Comparison of ENCODE assay signal across 14 cellular contexts in genomic region chr1:203167913-203168200, GRCh38. TPM values are rescaled to one million over a fixed set of nuclear protein-coding genes. Genes with fewer than 3 reads are reported as not detected.
DNase-seq lines count a peak whose midpoint lies in the region; ATAC-seq and TF ChIP-seq lines count a peak whose summit lies in the region.
"Had no signal": no experiment of that assay in that cellular context is flagged by ENCODE, and none has a peak within 500 bp of the region (broad histone marks: within the 10 kb centered on the region; RNA-seq: fewer than 3 reads in every experiment).

No MANE protein-coding gene starts in this region.

- CTCF ChIA-PET in activated CD4-positive, alpha-beta memory T cell treated with anti-CD3 and anti-CD28 coated beads, Interleukin-2, amount 10 ng/mL, durations not matched to agents 7 days and 5 days (lab: Charles Lee): no interaction called here

- no peaks in the 10 kb centered on the region for H3K36me3 Mint-ChIP-seq in activated T-helper 17 cell treated with anti-CD3 and anti-CD28 coated beads, Interleukin-2, amount 50 U/mL, for 72 hours (ENCODE audit: low read depth)
- no peaks in the 10 kb centered on the region for H3K36me3 Mint-ChIP-seq in activated CD4-positive, alpha-beta memory T cell treated with anti-CD3 and anti-CD28 coated beads, Interleukin-2, amount 10 ng/mL, durations not matched to agents 7 days and 5 days (ENCODE audit: low read depth)
- H3K36me3 Mint-ChIP-seq: CD8-positive, alpha-beta T cell; IgD-negative memory B cell had no signal

- no peak overlapping the region for H3K4me3 ChIP-seq in BLaER1 treated with 17β-estradiol and CSF1 and Interleukin-3, amounts not matched to agents 10 nM and 100 nM
- no peak overlapping the region for H3K4me3 ChIP-seq in H7 (ENCODE audit: insufficient read depth, low read depth, low read length)
- H3K4me3 ChIP-seq in dorsolateral prefrontal cortex: no peak overlapping the region
- H3K4me3 ChIP-seq: GM23248 had no signal

- peaks cover 11% of the 10 kb centered on the region for H3K27me3 Mint-ChIP-seq in activated T-helper 17 cell treated with anti-CD3 and anti-CD28 coated beads, Interleukin-2, amount 50 U/mL, for 72 hours
- H3K27me3 Mint-ChIP-seq in activated CD4-positive, alpha-beta memory T cell treated with anti-CD3 and anti-CD28 coated beads, Interleukin-2, amount 10 ng/mL, durations not matched to agents 7 days and 5 days: peaks cover 12% of the 10 kb centered on the region

- no peak for ATAC-seq in activated T-helper 17 cell treated with anti-CD3 and anti-CD28 coated beads, Interleukin-2, amount 50 U/mL, for 72 hours (replicated peaks)
- ATAC-seq: CD8-positive, alpha-beta T cell had no signal

- no peak overlapping the region for H3K4me3 Mint-ChIP-seq in activated T-helper 17 cell treated with anti-CD3 and anti-CD28 coated beads, Interleukin-2, amount 50 U/mL, for 72 hours
- H3K4me3 Mint-ChIP-seq in activated CD4-positive, alpha-beta memory T cell treated with anti-CD3 and anti-CD28 coated beads, Interleukin-2, amount 10 ng/mL, durations not matched to agents 7 days and 5 days: no peak overlapping the region
- H3K4me3 Mint-ChIP-seq: B cell; CD8-positive, alpha-beta T cell; IgD-negative memory B cell had no signal

- intact Hi-C loops in dorsolateral prefrontal cortex (cut with DNase I): no loop called here

- peaks cover 34 to 98% (median 76%) of the 10 kb centered on the region in 10 experiments for H3K4me1 ChIP-seq in BLaER1 treated with 17β-estradiol and CSF1 and Interleukin-3, amounts not matched to agents 10 nM and 100 nM

- H3K4me1 Mint-ChIP-seq in activated T-helper 17 cell treated with anti-CD3 and anti-CD28 coated beads, Interleukin-2, amount 50 U/mL, for 72 hours: no peaks in the 10 kb centered on the region
- peaks cover 5% of the 10 kb centered on the region for H3K4me1 Mint-ChIP-seq in activated CD4-positive, alpha-beta memory T cell treated with anti-CD3 and anti-CD28 coated beads, Interleukin-2, amount 10 ng/mL, durations not matched to agents 7 days and 5 days
- H3K4me1 Mint-ChIP-seq: IgD-negative memory B cell had no signal

- no peak overlapping the region for H3K9ac ChIP-seq in BLaER1 treated with 17β-estradiol and CSF1 and Interleukin-3, amounts not matched to agents 10 nM and 100 nM
- H3K9ac ChIP-seq: GM23248 had no signal

- H3K27ac Mint-ChIP-seq in activated T-helper 17 cell treated with anti-CD3 and anti-CD28 coated beads, Interleukin-2, amount 50 U/mL, for 72 hours: no peak overlapping the region
- no peak overlapping the region for H3K27ac Mint-ChIP-seq in activated CD4-positive, alpha-beta memory T cell treated with anti-CD3 and anti-CD28 coated beads, Interleukin-2, amount 10 ng/mL, durations not matched to agents 7 days and 5 days
- H3K27ac Mint-ChIP-seq: B cell; CD8-positive, alpha-beta T cell had no signal

- POLR2A ChIA-PET in activated CD4-positive, alpha-beta memory T cell treated with anti-CD3 and anti-CD28 coated beads, Interleukin-2, amount 10 ng/mL, durations not matched to agents 7 days and 5 days (lab: Charles Lee): no interaction called here

- peak overlapping the region; percentile 20 to 70 (median 53); a peak in 19 of 22 replicates for H3K4me2 ChIP-seq in BLaER1 treated with 17β-estradiol and CSF1 and Interleukin-3, amounts not matched to agents 10 nM and 100 nM

- H3K27me3 ChIP-seq in BLaER1 treated with 17β-estradiol and CSF1 and Interleukin-3, amounts not matched to agents 10 nM and 100 nM: no peaks in the 10 kb centered on the region
- H3K27me3 ChIP-seq in H7 (ENCODE audit: control insufficient read depth, insufficient read depth, low read length) (no peaks in the 10 kb centered on the region), dorsolateral prefrontal cortex (no peaks in the 10 kb centered on the region)

- H3K9me3 Mint-ChIP-seq in activated T-helper 17 cell treated with anti-CD3 and anti-CD28 coated beads, Interleukin-2, amount 50 U/mL, for 72 hours: no peaks in the 10 kb centered on the region
- no peaks in the 10 kb centered on the region for H3K9me3 Mint-ChIP-seq in activated CD4-positive, alpha-beta memory T cell treated with anti-CD3 and anti-CD28 coated beads, Interleukin-2, amount 10 ng/mL, durations not matched to agents 7 days and 5 days
- H3K9me3 Mint-ChIP-seq: CD8-positive, alpha-beta T cell; IgD-negative memory B cell had no signal

- peaks cover 0 to 7% (median 0%) of the 10 kb centered on the region in 11 experiments; a peak in 5 of 22 replicates for H4K20me1 ChIP-seq in BLaER1 treated with 17β-estradiol and CSF1 and Interleukin-3, amounts not matched to agents 10 nM and 100 nM

- no peak overlapping the region for H3K27ac ChIP-seq in BLaER1 treated with 17β-estradiol and CSF1 and Interleukin-3, amounts not matched to agents 10 nM and 100 nM
- H3K27ac ChIP-seq in dorsolateral prefrontal cortex: peak overlapping the region in 33 of 59 donors; percentile 2 to 71 (median 46)
- H3K27ac ChIP-seq in substantia nigra (ENCODE audit: low read depth, low read length, poor library complexity, severe bottlenecking): peak overlapping the region; percentile 27
- H3K27ac ChIP-seq: GM23248 had no signal

- H3K36me3 ChIP-seq in BLaER1 treated with 17β-estradiol and CSF1 and Interleukin-3, amounts not matched to agents 10 nM and 100 nM: peaks cover 0 to 39% (median 0%) of the 10 kb centered on the region in 11 experiments; a peak in 7 of 22 replicates
- H3K36me3 ChIP-seq in H7 (replicated peaks; ENCODE audit: control insufficient read depth, insufficient read depth, low read length): no peaks in the 10 kb centered on the region

- no peak for TF ChIP-seq CTCF in dorsolateral prefrontal cortex (IDR thresholded peaks at IDR 0.05 in 54 of 56, conservative IDR thresholded peaks at IDR 0.05 in 2 of 56; ENCODE audit: low read depth in 1 of 56, partially characterized antibody in 56 of 56)

- DNase-seq in H7: peak; percentile 46
- DNase-seq in dorsolateral prefrontal cortex: peak in 2 of 10 donors; percentile 27 to 37
- no peak for DNase-seq in substantia nigra (lab: John Stamatoyannopoulos, UW)
- no peak for DNase-seq in amniotic stem cell (lab: John Stamatoyannopoulos, UW)
- DNase-seq in activated CD4-positive, alpha-beta memory T cell treated with anti-CD3 and anti-CD28 coated beads, Interleukin-2, amount 10 ng/mL, durations not matched to agents 7 days and 5 days: no peak
- DNase-seq: CD8-positive, alpha-beta T cell; HCEC 1CT; KBM-7 had no signal

- no peaks in the 10 kb centered on the region for H3K9me3 ChIP-seq in BLaER1 treated with 17β-estradiol and CSF1 and Interleukin-3, amounts not matched to agents 10 nM and 100 nM (replicated peaks in 1 of 11)

RNA-seq across cellular contexts. Expression of gene MYBPH, which starts 7.8 kb away (rescaled TPM):
- total RNA-seq in H7 (2014; rRNA removed; shearing (Covaris generic)): not detected in 2 replicates
- 1 to 10 TPM in 11 of 120 experiments, under 1 TPM in 54, not detected in 55; 0.24 to 4.4 (median 0.48) TPM for total RNA-seq in dorsolateral prefrontal cortex
- not detected for total RNA-seq in activated T-helper 17 cell treated with anti-CD3 and anti-CD28 coated beads, Interleukin-2, amount 50 U/mL, for 72 hours
- not detected for total RNA-seq in activated CD4-positive, alpha-beta memory T cell treated with anti-CD3 and anti-CD28 coated beads, Interleukin-2, amount 10 ng/mL, durations not matched to agents 7 days and 5 days
- total RNA-seq: B cell; CD8-positive, alpha-beta T cell; H4 had no signal

RNA-seq across cellular contexts. Expression of gene CHI3L1, which starts 18.6 kb away (rescaled TPM):
- 0.37 and 0.42 TPM in 2 replicates for total RNA-seq in H7 (2014; rRNA removed; shearing (Covaris generic))
- total RNA-seq in dorsolateral prefrontal cortex: 1,000 to 10,000 TPM in 3 of 120 experiments, 100 to 1,000 TPM in 31, 10 to 100 TPM in 86; 17.8 to 1,525 (median 52.6) TPM
- not detected for total RNA-seq in activated T-helper 17 cell treated with anti-CD3 and anti-CD28 coated beads, Interleukin-2, amount 50 U/mL, for 72 hours
- total RNA-seq in activated CD4-positive, alpha-beta memory T cell treated with anti-CD3 and anti-CD28 coated beads, Interleukin-2, amount 10 ng/mL, durations not matched to agents 7 days and 5 days: not detected
- total RNA-seq: CD8-positive, alpha-beta T cell; H4 had no signal

RNA-seq across cellular contexts. Expression of gene ADORA1, which starts 40.3 kb away (rescaled TPM):
- 3.5 and 5.7 TPM in 2 replicates for total RNA-seq in H7 (2014; rRNA removed; shearing (Covaris generic))
- total RNA-seq in dorsolateral prefrontal cortex: 100 to 1,000 TPM in 3 of 120 experiments, 10 to 100 TPM in 117; 45.1 to 109 (median 75.9) TPM
- not detected for total RNA-seq in activated T-helper 17 cell treated with anti-CD3 and anti-CD28 coated beads, Interleukin-2, amount 50 U/mL, for 72 hours
- under 1 TPM in 1 of 2 experiments, not detected in 1; 0.40 TPM for total RNA-seq in activated CD4-positive, alpha-beta memory T cell treated with anti-CD3 and anti-CD28 coated beads, Interleukin-2, amount 10 ng/mL, durations not matched to agents 7 days and 5 days
- total RNA-seq: B cell; CD8-positive, alpha-beta T cell had no signal

Comparison
In these comparisons a context has a peak if more than half of its experiments do, and no peak if none do; other contexts are left out.
1. H3K27ac ChIP-seq: peak in dorsolateral prefrontal cortex (33 of 59) and substantia nigra (single experiment); none in BLaER1 treated with 17β-estradiol and CSF1 and Interleukin-3, amounts not matched to agents 10 nM and 100 nM (0 of 11).
2. RNA of gene CHI3L1, which starts 18.6 kb away (total RNA-seq): 17.8 to 1,525 TPM in dorsolateral prefrontal cortex; 0.37 to 0.42 TPM in H7, not detected in activated T-helper 17 cell treated with anti-CD3 and anti-CD28 coated beads, Interleukin-2, amount 50 U/mL, for 72 hours and not detected in activated CD4-positive, alpha-beta memory T cell treated with anti-CD3 and anti-CD28 coated beads, Interleukin-2, amount 10 ng/mL, durations not matched to agents 7 days and 5 days; every median in the first group is over 10 times any median in the second.